ENCODE assay signal across 20 cellular contexts in genomic region chr14:104734601-104734990, GRCh38.
"Had no signal": no experiment of that assay in that cellular context is flagged by ENCODE, and none has a peak within 500 bp of the region (broad histone marks: within the 10 kb centered on the region; RNA-seq: fewer than 3 reads in every experiment).

No MANE protein-coding gene starts in this region.

- H3K27ac ChIP-seq: cardiac muscle cell, left lung, neutrophil, parathyroid adenoma had no signal

- H3K9ac ChIP-seq: parathyroid adenoma, SK-N-SH had no signal

- ATAC-seq: effector memory CD8-positive, alpha-beta T cell; left lung; naive thymus-derived CD4-positive, alpha-beta T cell had no signal

- DNase-seq: activated CD4-positive, alpha-beta T cell treated with anti-CD3 and anti-CD28 coated beads, Interleukin-2, amount 50 U/mL, for 1 hour; activated CD8-positive, alpha-beta memory T cell treated with anti-CD3 and anti-CD28 coated beads, Interleukin-2, amount 50 U/mL, for 48 hours; activated gamma-delta T cell; activated naive CD8-positive, alpha-beta T cell treated with anti-CD3 and anti-CD28 coated beads for 36 hours; amniotic stem cell; effector memory CD8-positive, alpha-beta T cell; foreskin fibroblast; glutamatergic neuron; kidney; left lung; mesendoderm; naive thymus-derived CD4-positive, alpha-beta T cell; SK-N-SH; stimulated activated CD4-positive, alpha-beta T cell treated with anti-CD3 and anti-CD28 coated beads, Interleukin-2, amount 100 ng/mL, for 24 hours; stimulated activated naive CD4-positive, alpha-beta T cell treated with Interleukin-2 at 50 U/mL for 16 hours; substantia nigra; T-cell had no signal

- H3K4me3 ChIP-seq: cardiac muscle cell, left lung had no signal

- H3K9me3 ChIP-seq: left lung, neutrophil, SK-N-SH had no signal

- H3K9me3 Mint-ChIP-seq: activated naive CD8-positive, alpha-beta T cell treated with anti-CD3 and anti-CD28 coated beads for 36 hours; effector memory CD8-positive, alpha-beta T cell; naive thymus-derived CD4-positive, alpha-beta T cell; T-cell had no signal

- H3K36me3 ChIP-seq: cardiac muscle cell, left lung, neutrophil had no signal

- H3K27ac Mint-ChIP-seq: activated naive CD8-positive, alpha-beta T cell treated with anti-CD3 and anti-CD28 coated beads for 36 hours; naive thymus-derived CD4-positive, alpha-beta T cell; T-cell had no signal

- H3K4me1 Mint-ChIP-seq: activated naive CD8-positive, alpha-beta T cell treated with anti-CD3 and anti-CD28 coated beads for 36 hours; T-cell had no signal

- H3K4me3 Mint-ChIP-seq: activated naive CD8-positive, alpha-beta T cell treated with anti-CD3 and anti-CD28 coated beads for 36 hours; effector memory CD8-positive, alpha-beta T cell; naive thymus-derived CD4-positive, alpha-beta T cell; T-cell had no signal

- H3K36me3 Mint-ChIP-seq: activated naive CD8-positive, alpha-beta T cell treated with anti-CD3 and anti-CD28 coated beads for 36 hours; naive thymus-derived CD4-positive, alpha-beta T cell; T-cell had no signal

- H3K27me3 Mint-ChIP-seq: activated naive CD8-positive, alpha-beta T cell treated with anti-CD3 and anti-CD28 coated beads for 36 hours; naive thymus-derived CD4-positive, alpha-beta T cell; T-cell had no signal

- H2AFZ ChIP-seq: parathyroid adenoma had no signal

- H3K4me2 ChIP-seq: SK-N-SH had no signal

- H3K27me3 ChIP-seq: cardiac muscle cell, left lung, neutrophil had no signal
